Comparison of ENCODE assay signal across 8 cellular contexts in genomic region chr18:31683968-31684278, GRCh38. TPM values are rescaled to one million over a fixed set of nuclear protein-coding genes. Genes with fewer than 3 reads are reported as not detected.
A peak's percentile ranks its signal among the peaks of the same experiment; 100 is the strongest.
DNase-seq lines count a peak whose midpoint lies in the region; ATAC-seq, FAIRE-seq and TF ChIP-seq lines count a peak whose summit lies in the region.

No MANE protein-coding gene starts in this region.

- H3K36me3 Mint-ChIP-seq in type B pancreatic cell, result peaks cover 8% of the 10 kb centered on the region

- H3K27ac ChIP-seq in cardiac muscle cell, result no peak overlapping the region
- peak overlapping the region; percentile 88 for H3K27ac ChIP-seq in GM12878 (ENCODE audit: control insufficient read depth, insufficient read depth)
- H3K27ac ChIP-seq in lower lobe of right lung, result no peak overlapping the region

- H3K36me3 ChIP-seq in cardiac muscle cell (no peaks in the 10 kb centered on the region), GM12878 (ENCODE audit: control insufficient read depth in 2 of 2, insufficient read depth in 2 of 2, low read length in 1 of 2) (no peaks in the 10 kb centered on the region), lower lobe of right lung (no peaks in the 10 kb centered on the region)

- no peak for TF ChIP-seq POLR2A in GM12878 (IDR thresholded peaks at IDR 0.05; ENCODE audit: low read depth, low read length)

- TF ChIP-seq EP300 in GM12878 (IDR thresholded peaks at IDR 0.05; ENCODE audit: borderline replicate concordance in 1 of 2, control insufficient read depth in 1 of 2, low read depth in 2 of 2, low read length in 2 of 2), result no peak

- no peaks in the 10 kb centered on the region for H3K9me3 Mint-ChIP-seq in type B pancreatic cell

- ATAC-seq in GM12878, result no peak
- ATAC-seq in lower lobe of right lung, result no peak

- BruUV-seq in GM12878 (replicated peaks; lab: Mats Ljungman, UMichigan), result no TSS peak

- H3K79me2 ChIP-seq in GM12878 (ENCODE audit: control insufficient read depth, insufficient read depth, low read length), result peaks cover 77% of the 10 kb centered on the region

- no peaks in the 10 kb centered on the region for H3K27me3 ChIP-seq in cardiac muscle cell
- H3K27me3 ChIP-seq in GM12878 (replicated peaks in 1 of 2; ENCODE audit: control insufficient read depth in 2 of 2, insufficient read depth in 2 of 2, low read length in 1 of 2), result no peaks in the 10 kb centered on the region
- no peaks in the 10 kb centered on the region for H3K27me3 ChIP-seq in lower lobe of right lung (ENCODE audit: low read depth)

- peak overlapping the region; percentile 95 for H3K27ac Mint-ChIP-seq in type B pancreatic cell

- H3K4me3 ChIP-seq in cardiac muscle cell, result peak overlapping the region; percentile 63
- peak overlapping the region; percentile 100 for H3K4me3 ChIP-seq in GM12878
- H3K4me3 ChIP-seq in lower lobe of right lung, result peak overlapping the region; percentile 60

- H4K20me1 ChIP-seq in GM12878 (ENCODE audit: control insufficient read depth, insufficient read depth), result no peaks in the 10 kb centered on the region

- no peaks in the 10 kb centered on the region for H3K27me3 Mint-ChIP-seq in type B pancreatic cell

- intact Hi-C loops in cardiac septum (cut with DNase I), result no loop called here
- intact Hi-C loops in GM12878 (cut with micrococcal nuclease; ENCODE audit: unreplicated experiment), result loop anchor here (1.0 to 2.0 kb wide), 2 partner anchors 26 to 37 kb away; no protein-coding TSS in a partner anchor
- intact Hi-C loops in lower lobe of right lung (cut with DNase I), result no loop called here

- no peak for FAIRE-seq in GM12878 (lab: Jason Lieb, UNC)

- in situ Hi-C loops in GM12878 (cut with MboI), result no loop called here

- H3K4me1 ChIP-seq in cardiac muscle cell (ENCODE audit: low read depth) (peaks cover 14% of the 10 kb centered on the region), GM12878 (ENCODE audit: control insufficient read depth, insufficient read depth, low read length) (peaks cover 25% of the 10 kb centered on the region), lower lobe of right lung (peaks cover 12% of the 10 kb centered on the region)

- peak overlapping the region; percentile 78 for H3K9ac ChIP-seq in GM12878 (ENCODE audit: control insufficient read depth, insufficient read depth, low read length)

- POLR2A ChIA-PET in GM12878 (lab: Charles Lee), result interaction anchor here (1.0 to 2.1 kb wide), 3 partner anchors 20 to 37 kb away, joined by 3 to 7 read pairs (median 6); no protein-coding TSS in a partner anchor

- no peak for TF ChIP-seq RAD21 in GM12878 (IDR thresholded peaks at IDR 0.05; ENCODE audit: insufficient read depth, low read depth, low read length)

- TF ChIP-seq CTCF in cardiac muscle cell (IDR thresholded peaks at IDR 0.05; ENCODE audit: low read depth, low read length), result no peak
- no peak for TF ChIP-seq CTCF in GM12878 (IDR thresholded peaks at IDR 0.05 in 2 of 3, conservative IDR thresholded peaks at IDR 0.05 in 1 of 3; ENCODE audit: control insufficient read depth in 2 of 3, extremely low read depth in 1 of 3, insufficient read depth in 1 of 3, low read depth in 3 of 3, low read length in 3 of 3)
- TF ChIP-seq CTCF in lower lobe of right lung (IDR thresholded peaks at IDR 0.05), result no peak
- TF ChIP-seq CTCF in type B pancreatic cell (conservative IDR thresholded peaks at IDR 0.05), result no peak

- peaks cover 44% of the 10 kb centered on the region for H3K4me1 Mint-ChIP-seq in type B pancreatic cell (ENCODE audit: unreplicated experiment)

- H3K9me3 ChIP-seq in cardiac muscle cell (ENCODE audit: low read depth) (no peaks in the 10 kb centered on the region), GM12878 (replicated peaks; ENCODE audit: control insufficient read depth, insufficient read depth, low read length) (no peaks in the 10 kb centered on the region), lower lobe of right lung (no peaks in the 10 kb centered on the region)

- RAD21 ChIA-PET in GM12878 (lab: Charles Lee; ENCODE audit: unreplicated experiment), result interaction anchor here (1.2 to 14.0 kb wide), 4 partner anchors 12 to 259 kb away, joined by 3 to 168 read pairs (median 9); partner anchors contain the start of gene TRAPPC8

- peak overlapping the region; percentile 40 for H3K4me2 ChIP-seq in GM12878 (ENCODE audit: control insufficient read depth, insufficient read depth)

- SMC1A ChIA-PET in GM12878 (lab: Charles Lee; ENCODE audit: uncharacterized antibody, unreplicated experiment), result interaction anchor here (1.5 to 15.2 kb wide), 4 partner anchors 9 to 49 kb away, joined by 4 to 169 read pairs (median 94); no protein-coding TSS in a partner anchor

- no peak overlapping the region; the same call in none of the 2 replicates for H2AFZ ChIP-seq in GM12878 (ENCODE audit: control insufficient read depth, low read depth, low read length)

- H3K4me3 Mint-ChIP-seq in type B pancreatic cell, result peak overlapping the region; percentile 97

- 7% methylated on average over 9 of the region's 9 CpGs for WGBS in GM12878 (ENCODE audit: insufficient coverage, insufficient replicate concordance, low lambda C conversion rate, missing lambda C conversion rate)

- CTCF ChIA-PET in GM12878 (lab: Yijun Ruan, JAX), result interaction anchor here (0.8 to 14.8 kb wide), 3 partner anchors 34 to 73 kb away, joined by 3 to 135 read pairs (median 4); no protein-coding TSS in a partner anchor

- DNase-seq in cardiac muscle cell (ENCODE audit: low read depth in 1 of 2, low spot score in 1 of 2) (no peak), cardiac septum (ENCODE audit: low spot score) (no peak), GM12878 (ENCODE audit: low read depth, low spot score) (no peak), lower lobe of right lung (no peak), type B pancreatic cell (ENCODE audit: extremely low spot score, unreplicated experiment) (no peak), occipital lobe (lab: John Stamatoyannopoulos, UW) (no peak), GDM1 (lab: John Stamatoyannopoulos, UW) (no peak), GM03348 (ENCODE audit: low spot score) (no peak)

TF ChIP-seq in GM12878, 131 proteins besides CTCF, POLR2A, EP300 and RAD21:
- TF ChIP-seq RBBP5 (conservative IDR thresholded peaks at IDR 0.05), result no peak
- TF ChIP-seq PAX8 (IDR thresholded peaks at IDR 0.05), result 0 out of 2 replicates have a peak, but pooled peaks have one; percentile 5
- TF ChIP-seq PML (IDR thresholded peaks at IDR 0.05; ENCODE audit: low read length), result 0 out of 2 replicates have a peak, but pooled peaks have one; percentile 59

RNA-seq across cellular contexts. Expression of gene B4GALT6, which starts 0.5 kb away (rescaled TPM):
- 3.7 and 5.5 TPM in 2 replicates for total RNA-seq in cardiac muscle cell
- polyA plus RNA-seq in cardiac muscle cell, result 3.6 and 5.0 TPM in 2 replicates
- 5.3 TPM for total RNA-seq in cardiac septum
- total RNA-seq in GM12878 (2013; cell fraction: nucleolus; rRNA removed), result 40.1 and 41.4 TPM in 2 replicates
- total RNA-seq in GM12878 (2014; rRNA removed), result 14.8 and 17.8 TPM in 2 replicates
- 20.8 and 21.9 TPM in 2 replicates for total RNA-seq in GM12878 (2014; rRNA removed; fragmentation: Illumina TruSeq; extraction: Trizol)
- 43.0 and 44.5 TPM in 2 replicates for total RNA-seq in GM12878 (2021)
- polyA plus RNA-seq in GM12878 (2011; ENCODE audit: low read depth), result 6.5 TPM
- 47.4 and 82.7 TPM in 2 replicates for polyA plus RNA-seq in GM12878 (2011; rRNA removed)
- polyA plus RNA-seq in GM12878 (2011; cell fraction: cytosol; rRNA removed), result 11.0 and 15.6 TPM in 2 replicates
- 32.3 and 32.5 TPM in 2 replicates for polyA plus RNA-seq in GM12878 (2011; cell fraction: nucleus; rRNA removed)
- 18.1 and 21.1 TPM in 2 replicates for polyA plus RNA-seq in GM12878 (2012)
- polyA plus RNA-seq in GM12878 (2014; fragmentation: Illumina TruSeq; extraction: Trizol), result 35.7 and 48.3 TPM in 2 replicates
- polyA plus RNA-seq in GM12878 (2014; fragmentation: Nextera tagmentation; extraction: Ambion mirVana), result 10 to 100 TPM; 13.4 to 14.1 TPM
- polyA plus RNA-seq in GM12878 (2014; rRNA removed), result 20.2 and 21.3 TPM in 2 replicates
- 10 to 100 TPM; 11.9 to 13.6 TPM for polyA plus RNA-seq in GM12878 (2016; fragmentation: Nextera tagmentation; extraction: Ambion mirVana)
- 26.6 and 46.6 TPM in 2 replicates for polyA minus RNA-seq in GM12878 (2011; rRNA and poly(A)+ RNA removed)
- 24.7 and 28.3 TPM in 2 replicates for polyA minus RNA-seq in GM12878 (2011; cell fraction: cytosol; rRNA and poly(A)+ RNA removed)
- polyA minus RNA-seq in GM12878 (2011; cell fraction: nucleus; rRNA and poly(A)+ RNA removed), result 15.2 and 19.9 TPM in 2 replicates
- total RNA-seq in lower lobe of right lung, result 4.6 TPM
- 35.9 and 47.5 TPM in 2 replicates for total RNA-seq in type B pancreatic cell (ENCODE audit: low replicate concordance)
- 8.1 TPM for total RNA-seq in occipital lobe
